8 cellular contexts compared by ENCODE assay signal in genomic region chr10:33248638-33249037, GRCh38.
DNase-seq lines count a peak whose midpoint lies in the region; ATAC-seq and TF ChIP-seq lines count a peak whose summit lies in the region.

No MANE protein-coding gene starts in this region.

- H3F3A ChIP-seq in Loucy (ENCODE audit: low read depth), result 0 out of 2 replicates have a peak, but pooled peaks cover 2% of the 10 kb centered on the region

- in situ Hi-C loops in astrocyte of the cerebellum (cut with HindIII; ENCODE audit: low sequenced_read_pairs), result no loop called here

- H3K27me3 Mint-ChIP-seq in activated naive CD4-positive, alpha-beta T cell treated with anti-CD3 and anti-CD28 coated beads for 36 hours (ENCODE audit: low read depth), result no peaks in the 10 kb centered on the region

- ATAC-seq in omental fat pad (ENCODE audit: low FRiP score) (peak; percentile 19), HG03025 (IDR thresholded peaks at IDR 0.05; ENCODE audit: low FRiP score, unreplicated experiment) (no peak)

- no peak overlapping the region for H2AFZ ChIP-seq in Loucy (ENCODE audit: low read length)

- H3K9me3 Mint-ChIP-seq in activated naive CD4-positive, alpha-beta T cell treated with anti-CD3 and anti-CD28 coated beads for 36 hours, result peaks cover 3% of the 10 kb centered on the region

- H4K20me1 ChIP-seq in Loucy (ENCODE audit: insufficient read depth, low read length, poor library complexity, severe bottlenecking), result no peaks in the 10 kb centered on the region

- H3K36me3 ChIP-seq in Loucy (ENCODE audit: insufficient read depth, low read length), result no peaks in the 10 kb centered on the region

- H3K9me3 ChIP-seq in Loucy (ENCODE audit: insufficient read depth, low read depth, low read length), result no peaks in the 10 kb centered on the region

- H3K27ac Mint-ChIP-seq in activated naive CD4-positive, alpha-beta T cell treated with anti-CD3 and anti-CD28 coated beads for 36 hours, result no peak overlapping the region

- peaks cover 75% of the 10 kb centered on the region for H3K4me1 Mint-ChIP-seq in activated naive CD4-positive, alpha-beta T cell treated with anti-CD3 and anti-CD28 coated beads for 36 hours (ENCODE audit: low read depth)

- peak overlapping the region; percentile 42 for H3K4me2 ChIP-seq in Loucy (ENCODE audit: low read depth, low read length, poor library complexity, severe bottlenecking)

- H3K9ac ChIP-seq in Loucy (ENCODE audit: low read depth, low read length, poor library complexity, severe bottlenecking), result no peak overlapping the region

- TF ChIP-seq CTCF in Loucy (conservative IDR thresholded peaks at IDR 0.05; ENCODE audit: low read length) (no peak), astrocyte of the cerebellum (IDR thresholded peaks at IDR 0.05; ENCODE audit: low read depth, low read length, missing control alignments) (no peak), omental fat pad (IDR thresholded peaks at IDR 0.05) (no peak)

- peak; percentile 49 for DNase-seq in activated naive CD4-positive, alpha-beta T cell treated with anti-CD3 and anti-CD28 coated beads for 36 hours
- no peak for DNase-seq in activated naive CD4-positive, alpha-beta T cell (lab: John Stamatoyannopoulos, UW)
- DNase-seq in astrocyte of the cerebellum (ENCODE audit: low read depth), result peak; percentile 67
- DNase-seq in omental fat pad (ENCODE audit: low spot score), result no peak
- DNase-seq in effector CD8-positive, alpha-beta T cell (lab: John Stamatoyannopoulos, UW), result no peak
- no peak for DNase-seq in superior temporal gyrus (ENCODE audit: extremely low spot score)

- CTCF ChIA-PET in activated naive CD4-positive, alpha-beta T cell treated with anti-CD3 and anti-CD28 coated beads for 36 hours (lab: Charles Lee), result interaction anchor here (1.2 kb wide), 1 partner anchor 96 kb away, joined by 3 read pairs; no protein-coding TSS in a partner anchor

- H3K9me2 ChIP-seq in Loucy (replicated peaks; ENCODE audit: low read depth, low read length), result no peaks in the 10 kb centered on the region

- H3K4me3 ChIP-seq in Loucy (ENCODE audit: low read length, poor library complexity, severe bottlenecking) (peak overlapping the region; percentile 35), astrocyte of the cerebellum (ENCODE audit: low read depth, low read length) (no peak overlapping the region)

- H3K79me2 ChIP-seq in Loucy (ENCODE audit: insufficient read depth, low read length), result no peaks in the 10 kb centered on the region

- intact Hi-C loops in activated naive CD4-positive, alpha-beta T cell treated with anti-CD3 and anti-CD28 coated beads for 36 hours (cut with micrococcal nuclease), result loop anchor here (1.0 to 5.0 kb wide), 4 partner anchors 17 to 1949 kb away; no protein-coding TSS in a partner anchor

- peaks cover 21% of the 10 kb centered on the region for H3K4me1 ChIP-seq in Loucy (ENCODE audit: insufficient read depth, low read length, poor library complexity, severe bottlenecking)

- H3K4me3 Mint-ChIP-seq in activated naive CD4-positive, alpha-beta T cell treated with anti-CD3 and anti-CD28 coated beads for 36 hours, result no peak overlapping the region

- no peaks in the 10 kb centered on the region for H3K27me3 ChIP-seq in Loucy (ENCODE audit: insufficient read depth, low read length, poor library complexity, severe bottlenecking)

- H3K36me3 Mint-ChIP-seq in activated naive CD4-positive, alpha-beta T cell treated with anti-CD3 and anti-CD28 coated beads for 36 hours (ENCODE audit: low read depth), result no peaks in the 10 kb centered on the region

Comparison
In these comparisons a context has a peak if more than half of its experiments do, and no peak if none do; other contexts are left out.
1. DNase-seq: peak in activated naive CD4-positive, alpha-beta T cell treated with anti-CD3 and anti-CD28 coated beads for 36 hours (single experiment) and astrocyte of the cerebellum (single experiment); none in activated naive CD4-positive, alpha-beta T cell (0 of 4), omental fat pad (single experiment), effector CD8-positive, alpha-beta T cell (single experiment) and superior temporal gyrus (single experiment).